1 cellular context compared by ENCODE assay signal in the genomic region with DNA sequence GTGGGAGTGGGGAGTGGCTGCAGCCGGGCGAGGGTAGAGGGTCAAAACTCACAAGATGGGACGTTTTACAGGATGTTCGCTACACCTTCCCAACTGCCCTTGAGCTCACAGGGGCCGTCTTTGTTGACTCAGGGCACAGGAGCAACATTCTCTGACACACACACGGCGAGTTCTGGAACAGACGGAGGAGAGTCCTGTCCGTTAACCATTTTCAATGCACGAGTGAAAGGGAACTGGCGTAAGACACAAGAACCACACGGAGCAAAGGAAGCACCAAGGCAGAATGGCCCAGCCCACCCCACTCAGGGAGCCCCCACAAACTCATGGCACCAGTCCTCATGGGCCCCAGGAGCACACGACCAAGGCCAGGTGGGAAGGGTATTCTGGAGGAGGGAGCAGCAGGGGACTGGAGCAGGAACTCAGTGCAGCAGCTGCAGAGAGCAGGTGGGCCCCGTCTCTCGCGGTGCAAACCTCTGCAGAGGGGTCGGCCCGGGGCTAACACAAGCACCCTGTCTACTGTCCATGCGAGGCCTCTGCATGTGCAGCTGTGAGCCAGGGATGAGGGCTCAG.
TF ChIP-seq lines count a peak whose summit lies in the region.

No MANE protein-coding gene starts in this region.

TF ChIP-seq in HepG2, 621 proteins besides CTCF, POLR2A, EP300 and RAD21 (continued from another document and continues in another):
- TF ChIP-seq PATZ1 (CRISPR knock-in tag; IDR thresholded peaks at IDR 0.05) (peak; percentile 33), IKZF4 (CRISPR knock-in tag; IDR thresholded peaks at IDR 0.05; ENCODE audit: borderline replicate concordance, low read depth, not compliant biosample characterization) (no peak), IKZF5 (CRISPR knock-in tag; IDR thresholded peaks at IDR 0.05) (peak; percentile 67; the same call in 1 of the 2 replicates), FOXA1 (IDR thresholded peaks at IDR 0.05) (no peak), FOXA1 (CRISPR knock-in tag; IDR thresholded peaks at IDR 0.05) (peak; percentile 97), GATAD1 (CRISPR knock-in tag; IDR thresholded peaks at IDR 0.05) (peak; percentile 59), AHR (CRISPR knock-in tag; IDR thresholded peaks at IDR 0.05) (0 out of 2 replicates have a peak, but pooled peaks have one; percentile 58), IRF2 (CRISPR knock-in tag; IDR thresholded peaks at IDR 0.05) (0 out of 2 replicates have a peak, but pooled peaks have one; percentile 37), KLF16 (CRISPR knock-in tag; IDR thresholded peaks at IDR 0.05) (0 out of 4 replicates have a peak, but pooled peaks of 1 of the 2 experiments have one; percentile 20), NRL (CRISPR knock-in tag; IDR thresholded peaks at IDR 0.05; ENCODE audit: borderline replicate concordance) (peak; percentile 43; the same call in 1 of the 2 replicates), CBX2 (IDR thresholded peaks at IDR 0.05; ENCODE audit: low read depth, low read length) (no peak), CBX2 (CRISPR knock-in tag; IDR thresholded peaks at IDR 0.05; ENCODE audit: low read depth) (no peak), NR2F6 (IDR thresholded peaks at IDR 0.05) (no peak; the same call in none of the 2 replicates), NR2F6 (CRISPR knock-in tag; IDR thresholded peaks at IDR 0.05) (peak; percentile 69), ZNF672 (CRISPR knock-in tag; IDR thresholded peaks at IDR 0.05) (no peak), MTA1 (CRISPR knock-in tag; IDR thresholded peaks at IDR 0.05; ENCODE audit: borderline replicate concordance) (peak; percentile 74; the same call in 1 of the 2 replicates), DRAP1 (CRISPR knock-in tag; IDR thresholded peaks at IDR 0.05) (peak; percentile 35; the same call in 1 of the 2 replicates), ZNF644 (CRISPR knock-in tag; IDR thresholded peaks at IDR 0.05; ENCODE audit: low read depth) (0 out of 2 replicates have a peak, but pooled peaks have one; percentile 11), SOX13 (IDR thresholded peaks at IDR 0.05) (no peak), SOX13 (CRISPR knock-in tag; conservative IDR thresholded peaks at IDR 0.05 in 1 of 2, IDR thresholded peaks at IDR 0.05 in 1 of 2) (peak in 1 of 2 experiments; percentile 51; a peak in 1 of 4 replicates), ZSCAN25 (CRISPR knock-in tag; IDR thresholded peaks at IDR 0.05) (0 out of 2 replicates have a peak, but pooled peaks have one; percentile 39), SNAPC2 (CRISPR knock-in tag; IDR thresholded peaks at IDR 0.05) (0 out of 2 replicates have a peak, but pooled peaks have one; percentile 43), PHF20 (CRISPR knock-in tag; IDR thresholded peaks at IDR 0.05) (peak; percentile 23; the same call in 1 of the 2 replicates), PHF21A (CRISPR knock-in tag; IDR thresholded peaks at IDR 0.05) (peak; percentile 80), ELF3 (CRISPR knock-in tag; IDR thresholded peaks at IDR 0.05) (0 out of 2 replicates have a peak, but pooled peaks have one; percentile 31), MIXL1 (CRISPR knock-in tag; IDR thresholded peaks at IDR 0.05) (peak; percentile 68), GATAD2A (CRISPR knock-in tag; IDR thresholded peaks at IDR 0.05) (peak; percentile 83), ZNF235 (CRISPR knock-in tag; IDR thresholded peaks at IDR 0.05; ENCODE audit: borderline replicate concordance) (0 out of 2 replicates have a peak, but pooled peaks have one; percentile 18), ERF (CRISPR knock-in tag; IDR thresholded peaks at IDR 0.05) (peak; percentile 85; the same call in 1 of the 2 replicates), CEBPG (CRISPR knock-in tag; IDR thresholded peaks at IDR 0.05) (peak; percentile 58; the same call in 1 of the 2 replicates), ZBTB38 (CRISPR knock-in tag; IDR thresholded peaks at IDR 0.05) (peak; percentile 68), SAP130 (CRISPR knock-in tag; IDR thresholded peaks at IDR 0.05; ENCODE audit: low read depth) (peak; percentile 75), UBTF (CRISPR knock-in tag; IDR thresholded peaks at IDR 0.05) (peak; percentile 57)
- TF ChIP-seq, protein P1, sequence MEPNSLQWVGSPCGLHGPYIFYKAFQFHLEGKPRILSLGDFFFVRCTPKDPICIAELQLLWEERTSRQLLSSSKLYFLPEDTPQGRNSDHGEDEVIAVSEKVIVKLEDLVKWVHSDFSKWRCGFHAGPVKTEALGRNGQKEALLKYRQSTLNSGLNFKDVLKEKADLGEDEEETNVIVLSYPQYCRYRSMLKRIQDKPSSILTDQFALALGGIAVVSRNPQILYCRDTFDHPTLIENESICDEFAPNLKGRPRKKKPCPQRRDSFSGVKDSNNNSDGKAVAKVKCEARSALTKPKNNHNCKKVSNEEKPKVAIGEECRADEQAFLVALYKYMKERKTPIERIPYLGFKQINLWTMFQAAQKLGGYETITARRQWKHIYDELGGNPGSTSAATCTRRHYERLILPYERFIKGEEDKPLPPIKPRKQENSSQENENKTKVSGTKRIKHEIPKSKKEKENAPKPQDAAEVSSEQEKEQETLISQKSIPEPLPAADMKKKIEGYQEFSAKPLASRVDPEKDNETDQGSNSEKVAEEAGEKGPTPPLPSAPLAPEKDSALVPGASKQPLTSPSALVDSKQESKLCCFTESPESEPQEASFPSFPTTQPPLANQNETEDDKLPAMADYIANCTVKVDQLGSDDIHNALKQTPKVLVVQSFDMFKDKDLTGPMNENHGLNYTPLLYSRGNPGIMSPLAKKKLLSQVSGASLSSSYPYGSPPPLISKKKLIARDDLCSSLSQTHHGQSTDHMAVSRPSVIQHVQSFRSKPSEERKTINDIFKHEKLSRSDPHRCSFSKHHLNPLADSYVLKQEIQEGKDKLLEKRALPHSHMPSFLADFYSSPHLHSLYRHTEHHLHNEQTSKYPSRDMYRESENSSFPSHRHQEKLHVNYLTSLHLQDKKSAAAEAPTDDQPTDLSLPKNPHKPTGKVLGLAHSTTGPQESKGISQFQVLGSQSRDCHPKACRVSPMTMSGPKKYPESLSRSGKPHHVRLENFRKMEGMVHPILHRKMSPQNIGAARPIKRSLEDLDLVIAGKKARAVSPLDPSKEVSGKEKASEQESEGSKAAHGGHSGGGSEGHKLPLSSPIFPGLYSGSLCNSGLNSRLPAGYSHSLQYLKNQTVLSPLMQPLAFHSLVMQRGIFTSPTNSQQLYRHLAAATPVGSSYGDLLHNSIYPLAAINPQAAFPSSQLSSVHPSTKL (CRISPR knock-in tag; IDR thresholded peaks at IDR 0.05), result peak; percentile 65
- TF ChIP-seq, protein P2, sequence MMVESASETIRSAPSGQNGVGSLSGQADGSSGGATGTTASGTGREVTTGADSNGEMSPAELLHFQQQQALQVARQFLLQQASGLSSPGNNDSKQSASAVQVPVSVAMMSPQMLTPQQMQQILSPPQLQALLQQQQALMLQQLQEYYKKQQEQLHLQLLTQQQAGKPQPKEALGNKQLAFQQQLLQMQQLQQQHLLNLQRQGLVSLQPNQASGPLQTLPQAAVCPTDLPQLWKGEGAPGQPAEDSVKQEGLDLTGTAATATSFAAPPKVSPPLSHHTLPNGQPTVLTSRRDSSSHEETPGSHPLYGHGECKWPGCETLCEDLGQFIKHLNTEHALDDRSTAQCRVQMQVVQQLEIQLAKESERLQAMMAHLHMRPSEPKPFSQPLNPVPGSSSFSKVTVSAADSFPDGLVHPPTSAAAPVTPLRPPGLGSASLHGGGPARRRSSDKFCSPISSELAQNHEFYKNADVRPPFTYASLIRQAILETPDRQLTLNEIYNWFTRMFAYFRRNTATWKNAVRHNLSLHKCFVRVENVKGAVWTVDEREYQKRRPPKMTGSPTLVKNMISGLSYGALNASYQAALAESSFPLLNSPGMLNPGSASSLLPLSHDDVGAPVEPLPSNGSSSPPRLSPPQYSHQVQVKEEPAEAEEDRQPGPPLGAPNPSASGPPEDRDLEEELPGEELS (CRISPR knock-in tag; IDR thresholded peaks at IDR 0.05), result peak; percentile 77
- TF ChIP-seq, protein P3, sequence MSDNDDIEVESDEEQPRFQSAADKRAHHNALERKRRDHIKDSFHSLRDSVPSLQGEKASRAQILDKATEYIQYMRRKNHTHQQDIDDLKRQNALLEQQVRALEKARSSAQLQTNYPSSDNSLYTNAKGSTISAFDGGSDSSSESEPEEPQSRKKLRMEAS (IDR thresholded peaks at IDR 0.05), result peak; percentile 71
- TF ChIP-seq, protein P4, sequence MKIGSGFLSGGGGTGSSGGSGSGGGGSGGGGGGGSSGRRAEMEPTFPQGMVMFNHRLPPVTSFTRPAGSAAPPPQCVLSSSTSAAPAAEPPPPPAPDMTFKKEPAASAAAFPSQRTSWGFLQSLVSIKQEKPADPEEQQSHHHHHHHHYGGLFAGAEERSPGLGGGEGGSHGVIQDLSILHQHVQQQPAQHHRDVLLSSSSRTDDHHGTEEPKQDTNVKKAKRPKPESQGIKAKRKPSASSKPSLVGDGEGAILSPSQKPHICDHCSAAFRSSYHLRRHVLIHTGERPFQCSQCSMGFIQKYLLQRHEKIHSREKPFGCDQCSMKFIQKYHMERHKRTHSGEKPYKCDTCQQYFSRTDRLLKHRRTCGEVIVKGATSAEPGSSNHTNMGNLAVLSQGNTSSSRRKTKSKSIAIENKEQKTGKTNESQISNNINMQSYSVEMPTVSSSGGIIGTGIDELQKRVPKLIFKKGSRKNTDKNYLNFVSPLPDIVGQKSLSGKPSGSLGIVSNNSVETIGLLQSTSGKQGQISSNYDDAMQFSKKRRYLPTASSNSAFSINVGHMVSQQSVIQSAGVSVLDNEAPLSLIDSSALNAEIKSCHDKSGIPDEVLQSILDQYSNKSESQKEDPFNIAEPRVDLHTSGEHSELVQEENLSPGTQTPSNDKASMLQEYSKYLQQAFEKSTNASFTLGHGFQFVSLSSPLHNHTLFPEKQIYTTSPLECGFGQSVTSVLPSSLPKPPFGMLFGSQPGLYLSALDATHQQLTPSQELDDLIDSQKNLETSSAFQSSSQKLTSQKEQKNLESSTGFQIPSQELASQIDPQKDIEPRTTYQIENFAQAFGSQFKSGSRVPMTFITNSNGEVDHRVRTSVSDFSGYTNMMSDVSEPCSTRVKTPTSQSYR (CRISPR knock-in tag; IDR thresholded peaks at IDR 0.05; ENCODE audit: borderline replicate concordance), result peak; percentile 12; the same call in 1 of the 2 replicates
- TF ChIP-seq, protein P5, sequence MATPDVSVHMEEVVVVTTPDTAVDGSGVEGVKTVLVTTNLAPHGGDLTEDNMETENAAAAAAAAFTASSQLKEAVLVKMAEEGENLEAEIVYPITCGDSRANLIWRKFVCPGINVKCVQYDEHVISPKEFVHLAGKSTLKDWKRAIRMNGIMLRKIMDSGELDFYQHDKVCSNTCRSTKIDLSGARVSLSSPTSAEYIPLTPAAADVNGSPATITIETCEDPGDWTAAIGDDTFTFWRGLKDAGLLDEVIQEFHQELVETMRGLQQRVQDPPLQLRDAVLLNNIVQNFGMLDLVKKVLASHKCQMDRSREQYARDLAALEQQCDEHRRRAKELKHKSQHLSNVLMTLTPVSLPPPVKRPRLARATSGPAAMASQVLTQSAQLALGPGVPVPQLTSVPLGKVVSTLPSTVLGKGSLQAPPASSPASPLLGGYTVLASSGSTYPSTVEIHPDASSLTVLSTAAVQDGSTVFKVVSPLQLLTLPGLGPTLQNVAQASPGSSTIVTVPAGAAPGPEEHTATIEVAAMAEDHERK (CRISPR knock-in tag; IDR thresholded peaks at IDR 0.05; ENCODE audit: low read depth), result no peak
- TF ChIP-seq, protein P6, sequence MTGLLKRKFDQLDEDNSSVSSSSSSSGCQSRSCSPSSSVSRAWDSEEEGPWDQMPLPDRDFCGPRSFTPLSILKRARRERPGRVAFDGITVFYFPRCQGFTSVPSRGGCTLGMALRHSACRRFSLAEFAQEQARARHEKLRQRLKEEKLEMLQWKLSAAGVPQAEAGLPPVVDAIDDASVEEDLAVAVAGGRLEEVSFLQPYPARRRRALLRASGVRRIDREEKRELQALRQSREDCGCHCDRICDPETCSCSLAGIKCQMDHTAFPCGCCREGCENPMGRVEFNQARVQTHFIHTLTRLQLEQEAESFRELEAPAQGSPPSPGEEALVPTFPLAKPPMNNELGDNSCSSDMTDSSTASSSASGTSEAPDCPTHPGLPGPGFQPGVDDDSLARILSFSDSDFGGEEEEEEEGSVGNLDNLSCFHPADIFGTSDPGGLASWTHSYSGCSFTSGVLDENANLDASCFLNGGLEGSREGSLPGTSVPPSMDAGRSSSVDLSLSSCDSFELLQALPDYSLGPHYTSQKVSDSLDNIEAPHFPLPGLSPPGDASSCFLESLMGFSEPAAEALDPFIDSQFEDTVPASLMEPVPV (CRISPR knock-in tag; IDR thresholded peaks at IDR 0.05), result 0 out of 2 replicates have a peak, but pooled peaks have one; percentile 18
